ENCODE assay signal across 2 cellular contexts in genomic region chr1:206074839-206075238, GRCh38.
TF ChIP-seq lines count a peak whose summit lies in the region.

No MANE protein-coding gene starts in this region.

TF ChIP-seq in HCT116, 20 proteins besides CTCF, POLR2A, EP300 and RAD21:
- TF ChIP-seq SP1 (IDR thresholded peaks at IDR 0.05; ENCODE audit: low read depth) (no peak), REST (IDR thresholded peaks at IDR 0.05; ENCODE audit: low read depth) (no peak), SRF (IDR thresholded peaks at IDR 0.05; ENCODE audit: low read depth) (no peak), EZH2phosphoT487 (IDR thresholded peaks at IDR 0.05; ENCODE audit: borderline replicate concordance) (no peak), FOSL1 (IDR thresholded peaks at IDR 0.05; ENCODE audit: low read depth) (no peak), EZH2 (IDR thresholded peaks at IDR 0.05) (no peak), CBX3 (IDR thresholded peaks at IDR 0.05; ENCODE audit: low read depth) (no peak), YY1 (IDR thresholded peaks at IDR 0.05; ENCODE audit: extremely low read depth, insufficient replicate concordance, low read depth, low read length) (no peak), ELF1 (IDR thresholded peaks at IDR 0.05; ENCODE audit: borderline replicate concordance, low read depth) (no peak), TCF7L2 (IDR thresholded peaks at IDR 0.05; ENCODE audit: borderline replicate concordance, extremely low read depth, insufficient read depth, insufficient read length) (no peak), ZNF274 (IDR thresholded peaks at IDR 0.05; ENCODE audit: low read depth, low read length) (no peak), POLR2AphosphoS5 (IDR thresholded peaks at IDR 0.05; ENCODE audit: low read depth, low read length) (no peak), EGR1 (IDR thresholded peaks at IDR 0.05; ENCODE audit: low read depth) (no peak), MAX (IDR thresholded peaks at IDR 0.05) (no peak), ATF3 (IDR thresholded peaks at IDR 0.05) (no peak), CEBPB (IDR thresholded peaks at IDR 0.05; ENCODE audit: low read depth) (no peak), JUND (IDR thresholded peaks at IDR 0.05) (no peak), ZFX (IDR thresholded peaks at IDR 0.05) (no peak)

TF ChIP-seq in H1, 55 proteins besides CTCF, POLR2A, EP300 and RAD21:
- TF ChIP-seq NANOG (IDR thresholded peaks at IDR 0.05; ENCODE audit: insufficient read depth, low read depth, low read length, poor library complexity, severe bottlenecking) (no peak), CEBPB (IDR thresholded peaks at IDR 0.05; ENCODE audit: low read depth, low read length) (no peak), SIX5 (IDR thresholded peaks at IDR 0.05; ENCODE audit: low read depth, low read length) (no peak), TCF12 (IDR thresholded peaks at IDR 0.05; ENCODE audit: low read depth, low read length) (no peak), TEAD4 (IDR thresholded peaks at IDR 0.05; ENCODE audit: low read depth, low read length) (no peak), CHD2 (IDR thresholded peaks at IDR 0.05; ENCODE audit: low read length) (no peak), JUN (IDR thresholded peaks at IDR 0.05; ENCODE audit: low read depth, low read length) (no peak), CHD1 (IDR thresholded peaks at IDR 0.05; ENCODE audit: low read depth, low read length) (no peak), SIN3A (conservative IDR thresholded peaks at IDR 0.05 in 1 of 2, IDR thresholded peaks at IDR 0.05 in 1 of 2; ENCODE audit: low read depth in 1 of 2, low read length in 2 of 2) (no peak), MAX (IDR thresholded peaks at IDR 0.05) (no peak), CBX8 (IDR thresholded peaks at IDR 0.05; ENCODE audit: borderline replicate concordance, low read depth, low read length) (no peak), FOSL1 (IDR thresholded peaks at IDR 0.05; ENCODE audit: insufficient read depth, low read depth, low read length) (no peak), ASH2L (IDR thresholded peaks at IDR 0.05; ENCODE audit: low read length) (no peak), GTF2F1 (IDR thresholded peaks at IDR 0.05; ENCODE audit: borderline replicate concordance, low read depth, low read length) (no peak), TBP (IDR thresholded peaks at IDR 0.05; ENCODE audit: low read depth, low read length) (no peak), ZNF274 (IDR thresholded peaks at IDR 0.05; ENCODE audit: borderline replicate concordance, extremely low read depth, low read length) (no peak), SP4 (IDR thresholded peaks at IDR 0.05; ENCODE audit: low read length) (no peak), POU5F1 (IDR thresholded peaks at IDR 0.05; ENCODE audit: low read depth, low read length) (no peak), KDM1A (IDR thresholded peaks at IDR 0.05; ENCODE audit: borderline replicate concordance, low read length) (no peak)
